In the genomic region with DNA sequence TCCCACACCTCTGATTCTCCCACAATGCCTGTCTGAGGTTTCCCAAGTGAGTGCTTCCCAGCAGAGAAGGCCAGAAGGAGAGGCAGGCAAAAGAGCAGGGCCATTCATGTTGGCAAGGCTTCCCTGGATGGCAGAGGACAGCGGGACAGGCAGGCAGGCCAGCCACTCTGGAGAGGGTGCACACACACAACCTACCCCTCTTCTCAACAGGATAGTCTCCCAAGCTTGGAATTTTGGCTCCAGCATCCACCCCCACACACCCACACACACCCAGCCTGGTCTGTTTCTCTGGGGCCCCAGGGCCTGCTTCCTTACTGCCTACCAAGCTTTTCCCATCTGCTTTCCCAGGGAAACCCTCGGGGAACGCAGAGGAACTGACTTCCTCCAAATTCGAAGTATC, we compare ENCODE assay signal across 24 cellular contexts.
"Had no signal": no experiment of that assay in that cellular context is flagged by ENCODE, and none has a peak within 500 bp of the region (broad histone marks: within the 10 kb centered on the region; RNA-seq: fewer than 3 reads in every experiment).

No MANE protein-coding gene starts in this region.

- H3K4me3 ChIP-seq: dorsolateral prefrontal cortex, gastroesophageal sphincter, right atrium auricular region, testis, transverse colon, uterus had no signal

- H3K36me3 Mint-ChIP-seq: activated CD4-positive, alpha-beta memory T cell treated with anti-CD3 and anti-CD28 coated beads for 36 hours; activated naive CD8-positive, alpha-beta T cell; naive B cell had no signal

- H3K27me3 ChIP-seq: dorsolateral prefrontal cortex, gastroesophageal sphincter, right atrium auricular region, testis, transverse colon, uterus had no signal

- H3K4me1 ChIP-seq: gastroesophageal sphincter, right atrium auricular region, testis, transverse colon, uterus had no signal

- FAIRE-seq: colon, kidney had no signal

- H3K4me3 Mint-ChIP-seq: activated CD4-positive, alpha-beta memory T cell treated with anti-CD3 and anti-CD28 coated beads for 36 hours; activated CD4-positive, alpha-beta T cell treated with anti-CD3 and anti-CD28 coated beads, Interleukin-2, amount 10 ng/mL, durations not matched to agents 24 days and 14 days; activated naive CD8-positive, alpha-beta T cell; activated T-cell treated with anti-CD3 and anti-CD28 coated beads, Interleukin-2, amount 50 U/mL, for 72 hours had no signal

- H3K9me3 ChIP-seq: gastroesophageal sphincter, right atrium auricular region, testis, transverse colon, uterus had no signal

- H3K27ac ChIP-seq: dorsolateral prefrontal cortex, gastroesophageal sphincter, right atrium auricular region, testis, transverse colon had no signal

- H3K36me3 ChIP-seq: gastroesophageal sphincter, right atrium auricular region, transverse colon, uterus had no signal

- H3K27ac Mint-ChIP-seq: activated CD4-positive, alpha-beta memory T cell treated with anti-CD3 and anti-CD28 coated beads for 36 hours; activated CD4-positive, alpha-beta T cell treated with anti-CD3 and anti-CD28 coated beads, Interleukin-2, amount 10 ng/mL, durations not matched to agents 24 days and 14 days; activated naive CD8-positive, alpha-beta T cell; activated T-cell treated with anti-CD3 and anti-CD28 coated beads, Interleukin-2, amount 50 U/mL, for 72 hours had no signal

- ATAC-seq: activated T-cell treated with anti-CD3 and anti-CD28 coated beads, Interleukin-2, amount 50 U/mL, for 72 hours; gastroesophageal sphincter had no signal

- DNase-seq: activated CD4-positive, alpha-beta memory T cell treated with anti-CD3 and anti-CD28 coated beads for 36 hours; activated CD4-positive, alpha-beta T cell treated with anti-CD3 and anti-CD28 coated beads, Interleukin-2, amount 10 ng/mL, durations not matched to agents 24 days and 14 days; activated CD4-positive, CD25-positive, alpha-beta regulatory T cell treated with anti-CD3 and anti-CD28 coated beads, Interleukin-2, amount 50 U/mL, for 72 hours; activated naive CD4-positive, alpha-beta T cell treated with Interleukin-2 at 50 U/mL for 16 hours; activated T-cell treated with anti-CD3 and anti-CD28 coated beads, Interleukin-2, amount 50 U/mL, for 72 hours; effector memory CD4-positive, alpha-beta T cell; erythroblast; hippocampal formation; kidney; left colon; mammary epithelial cell; naive B cell; occipital lobe; stimulated activated CD4-positive, alpha-beta T cell treated with anti-CD3 and anti-CD28 coated beads, Interleukin-2, amount 100 ng/mL, for 48 hours; stimulated activated naive CD4-positive, alpha-beta T cell treated with Interleukin-2 at 50 U/mL for 16 hours; T-helper 2 cell; testis; transverse colon had no signal

- H3K9me3 Mint-ChIP-seq: activated CD4-positive, alpha-beta memory T cell treated with anti-CD3 and anti-CD28 coated beads for 36 hours; activated CD4-positive, alpha-beta T cell treated with anti-CD3 and anti-CD28 coated beads, Interleukin-2, amount 10 ng/mL, durations not matched to agents 24 days and 14 days; activated T-cell treated with anti-CD3 and anti-CD28 coated beads, Interleukin-2, amount 50 U/mL, for 72 hours; naive B cell had no signal
